ENCODE assay signal across 2 cellular contexts in the genomic region with DNA sequence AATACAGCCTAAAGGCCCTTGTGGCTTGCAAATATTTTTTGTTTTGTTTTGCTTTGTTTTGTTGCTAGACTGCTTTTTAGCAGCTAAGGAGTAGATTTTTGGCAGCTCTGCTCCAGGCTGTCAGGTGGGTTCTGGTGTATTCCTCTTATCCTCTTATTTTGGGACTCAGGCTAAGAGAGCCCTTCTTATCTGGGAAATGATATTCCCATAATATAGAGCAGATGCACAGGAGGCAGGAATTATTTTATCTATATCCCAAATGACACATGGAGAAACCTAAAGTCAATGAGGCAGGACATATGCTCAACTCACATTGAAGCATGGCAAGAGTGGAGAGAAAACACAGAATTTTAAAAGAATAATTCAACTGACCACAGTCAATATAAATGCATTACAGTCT.
TF ChIP-seq lines count a peak whose summit lies in the region.

No MANE protein-coding gene starts in this region.

TF ChIP-seq in GM23338, 12 proteins besides CTCF, POLR2A, EP300 and RAD21:
- TF ChIP-seq ZNF114 (CRISPR knock-in tag; IDR thresholded peaks at IDR 0.05) (no peak), EZH2 (IDR thresholded peaks at IDR 0.05; ENCODE audit: low read depth, unreplicated experiment) (no peak), POLR2AphosphoS5 (IDR thresholded peaks at IDR 0.05; ENCODE audit: low read depth) (no peak)
- TF ChIP-seq, protein P1, sequence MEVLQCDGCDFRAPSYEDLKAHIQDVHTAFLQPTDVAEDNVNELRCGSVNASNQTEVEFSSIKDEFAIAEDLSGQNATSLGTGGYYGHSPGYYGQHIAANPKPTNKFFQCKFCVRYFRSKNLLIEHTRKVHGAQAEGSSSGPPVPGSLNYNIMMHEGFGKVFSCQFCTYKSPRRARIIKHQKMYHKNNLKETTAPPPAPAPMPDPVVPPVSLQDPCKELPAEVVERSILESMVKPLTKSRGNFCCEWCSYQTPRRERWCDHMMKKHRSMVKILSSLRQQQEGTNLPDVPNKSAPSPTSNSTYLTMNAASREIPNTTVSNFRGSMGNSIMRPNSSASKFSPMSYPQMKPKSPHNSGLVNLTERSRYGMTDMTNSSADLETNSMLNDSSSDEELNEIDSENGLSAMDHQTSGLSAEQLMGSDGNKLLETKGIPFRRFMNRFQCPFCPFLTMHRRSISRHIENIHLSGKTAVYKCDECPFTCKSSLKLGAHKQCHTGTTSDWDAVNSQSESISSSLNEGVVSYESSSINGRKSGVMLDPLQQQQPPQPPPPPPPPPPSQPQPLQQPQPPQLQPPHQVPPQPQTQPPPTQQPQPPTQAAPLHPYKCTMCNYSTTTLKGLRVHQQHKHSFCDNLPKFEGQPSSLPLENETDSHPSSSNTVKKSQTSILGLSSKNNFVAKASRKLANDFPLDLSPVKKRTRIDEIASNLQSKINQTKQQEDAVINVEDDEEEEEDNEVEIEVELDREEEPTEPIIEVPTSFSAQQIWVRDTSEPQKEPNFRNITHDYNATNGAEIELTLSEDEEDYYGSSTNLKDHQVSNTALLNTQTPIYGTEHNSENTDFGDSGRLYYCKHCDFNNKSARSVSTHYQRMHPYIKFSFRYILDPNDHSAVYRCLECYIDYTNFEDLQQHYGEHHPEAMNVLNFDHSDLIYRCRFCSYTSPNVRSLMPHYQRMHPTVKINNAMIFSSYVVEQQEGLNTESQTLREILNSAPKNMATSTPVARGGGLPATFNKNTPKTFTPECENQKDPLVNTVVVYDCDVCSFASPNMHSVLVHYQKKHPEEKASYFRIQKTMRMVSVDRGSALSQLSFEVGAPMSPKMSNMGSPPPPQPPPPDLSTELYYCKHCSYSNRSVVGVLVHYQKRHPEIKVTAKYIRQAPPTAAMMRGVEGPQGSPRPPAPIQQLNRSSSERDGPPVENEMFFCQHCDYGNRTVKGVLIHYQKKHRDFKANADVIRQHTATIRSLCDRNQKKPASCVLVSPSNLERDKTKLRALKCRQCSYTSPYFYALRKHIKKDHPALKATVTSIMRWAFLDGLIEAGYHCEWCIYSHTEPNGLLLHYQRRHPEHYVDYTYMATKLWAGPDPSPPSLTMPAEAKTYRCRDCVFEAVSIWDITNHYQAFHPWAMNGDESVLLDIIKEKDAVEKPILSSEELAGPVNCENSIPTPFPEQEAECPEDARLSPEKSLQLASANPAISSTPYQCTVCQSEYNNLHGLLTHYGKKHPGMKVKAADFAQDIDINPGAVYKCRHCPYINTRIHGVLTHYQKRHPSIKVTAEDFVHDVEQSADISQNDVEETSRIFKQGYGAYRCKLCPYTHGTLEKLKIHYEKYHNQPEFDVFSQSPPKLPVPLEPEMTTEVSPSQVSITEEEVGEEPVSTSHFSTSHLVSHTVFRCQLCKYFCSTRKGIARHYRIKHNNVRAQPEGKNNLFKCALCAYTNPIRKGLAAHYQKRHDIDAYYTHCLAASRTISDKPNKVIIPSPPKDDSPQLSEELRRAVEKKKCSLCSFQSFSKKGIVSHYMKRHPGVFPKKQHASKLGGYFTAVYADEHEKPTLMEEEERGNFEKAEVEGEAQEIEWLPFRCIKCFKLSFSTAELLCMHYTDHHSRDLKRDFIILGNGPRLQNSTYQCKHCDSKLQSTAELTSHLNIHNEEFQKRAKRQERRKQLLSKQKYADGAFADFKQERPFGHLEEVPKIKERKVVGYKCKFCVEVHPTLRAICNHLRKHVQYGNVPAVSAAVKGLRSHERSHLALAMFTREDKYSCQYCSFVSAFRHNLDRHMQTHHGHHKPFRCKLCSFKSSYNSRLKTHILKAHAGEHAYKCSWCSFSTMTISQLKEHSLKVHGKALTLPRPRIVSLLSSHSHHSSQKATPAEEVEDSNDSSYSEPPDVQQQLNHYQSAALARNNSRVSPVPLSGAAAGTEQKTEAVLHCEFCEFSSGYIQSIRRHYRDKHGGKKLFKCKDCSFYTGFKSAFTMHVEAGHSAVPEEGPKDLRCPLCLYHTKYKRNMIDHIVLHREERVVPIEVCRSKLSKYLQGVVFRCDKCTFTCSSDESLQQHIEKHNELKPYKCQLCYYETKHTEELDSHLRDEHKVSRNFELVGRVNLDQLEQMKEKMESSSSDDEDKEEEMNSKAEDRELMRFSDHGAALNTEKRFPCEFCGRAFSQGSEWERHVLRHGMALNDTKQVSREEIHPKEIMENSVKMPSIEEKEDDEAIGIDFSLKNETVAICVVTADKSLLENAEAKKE (CRISPR knock-in tag; IDR thresholded peaks at IDR 0.05): no peak
- TF ChIP-seq, protein P2, sequence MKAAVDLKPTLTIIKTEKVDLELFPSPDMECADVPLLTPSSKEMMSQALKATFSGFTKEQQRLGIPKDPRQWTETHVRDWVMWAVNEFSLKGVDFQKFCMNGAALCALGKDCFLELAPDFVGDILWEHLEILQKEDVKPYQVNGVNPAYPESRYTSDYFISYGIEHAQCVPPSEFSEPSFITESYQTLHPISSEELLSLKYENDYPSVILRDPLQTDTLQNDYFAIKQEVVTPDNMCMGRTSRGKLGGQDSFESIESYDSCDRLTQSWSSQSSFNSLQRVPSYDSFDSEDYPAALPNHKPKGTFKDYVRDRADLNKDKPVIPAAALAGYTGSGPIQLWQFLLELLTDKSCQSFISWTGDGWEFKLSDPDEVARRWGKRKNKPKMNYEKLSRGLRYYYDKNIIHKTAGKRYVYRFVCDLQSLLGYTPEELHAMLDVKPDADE (IDR thresholded peaks at IDR 0.05): no peak

TF ChIP-seq in H1, 55 proteins besides CTCF, POLR2A, EP300 and RAD21:
- no peak for TF ChIP-seq MAFK (IDR thresholded peaks at IDR 0.05; ENCODE audit: low read depth, low read length)
- TF ChIP-seq ASH2L (IDR thresholded peaks at IDR 0.05; ENCODE audit: low read length): no peak
- no peak for TF ChIP-seq RFX5 (IDR thresholded peaks at IDR 0.05; ENCODE audit: borderline replicate concordance, low read depth, low read length)
- no peak for TF ChIP-seq RXRA (IDR thresholded peaks at IDR 0.05; ENCODE audit: insufficient read depth, low read depth, low read length)
- TF ChIP-seq ZNF274 (IDR thresholded peaks at IDR 0.05; ENCODE audit: borderline replicate concordance, extremely low read depth, low read length): no peak
- no peak for TF ChIP-seq SIX5 (IDR thresholded peaks at IDR 0.05; ENCODE audit: low read depth, low read length)
- TF ChIP-seq TAF1 (IDR thresholded peaks at IDR 0.05; ENCODE audit: low read depth, low read length): no peak
- TF ChIP-seq GABPA (IDR thresholded peaks at IDR 0.05; ENCODE audit: borderline replicate concordance, insufficient read depth, low read length): no peak
- TF ChIP-seq POU5F1 (IDR thresholded peaks at IDR 0.05; ENCODE audit: low read depth, low read length): no peak
- no peak for TF ChIP-seq POLR2AphosphoS5 (IDR thresholded peaks at IDR 0.05; ENCODE audit: low read depth, low read length)
- TF ChIP-seq TAF7 (optimal IDR thresholded peaks at IDR 0.05; ENCODE audit: borderline replicate concordance, low read depth, low read length): no peak
- TF ChIP-seq SUZ12 (IDR thresholded peaks at IDR 0.05; ENCODE audit: low read length): no peak
- TF ChIP-seq TCF12 (IDR thresholded peaks at IDR 0.05; ENCODE audit: low read depth, low read length): no peak
- no peak for TF ChIP-seq RNF2 (IDR thresholded peaks at IDR 0.05; ENCODE audit: borderline replicate concordance, low read depth, low read length, missing control alignments, poor library complexity, severe bottlenecking)
- no peak for TF ChIP-seq FOSL1 (IDR thresholded peaks at IDR 0.05; ENCODE audit: insufficient read depth, low read depth, low read length)
- TF ChIP-seq, protein P3, sequence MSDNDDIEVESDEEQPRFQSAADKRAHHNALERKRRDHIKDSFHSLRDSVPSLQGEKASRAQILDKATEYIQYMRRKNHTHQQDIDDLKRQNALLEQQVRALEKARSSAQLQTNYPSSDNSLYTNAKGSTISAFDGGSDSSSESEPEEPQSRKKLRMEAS (IDR thresholded peaks at IDR 0.05): no peak
